In the genomic region with DNA sequence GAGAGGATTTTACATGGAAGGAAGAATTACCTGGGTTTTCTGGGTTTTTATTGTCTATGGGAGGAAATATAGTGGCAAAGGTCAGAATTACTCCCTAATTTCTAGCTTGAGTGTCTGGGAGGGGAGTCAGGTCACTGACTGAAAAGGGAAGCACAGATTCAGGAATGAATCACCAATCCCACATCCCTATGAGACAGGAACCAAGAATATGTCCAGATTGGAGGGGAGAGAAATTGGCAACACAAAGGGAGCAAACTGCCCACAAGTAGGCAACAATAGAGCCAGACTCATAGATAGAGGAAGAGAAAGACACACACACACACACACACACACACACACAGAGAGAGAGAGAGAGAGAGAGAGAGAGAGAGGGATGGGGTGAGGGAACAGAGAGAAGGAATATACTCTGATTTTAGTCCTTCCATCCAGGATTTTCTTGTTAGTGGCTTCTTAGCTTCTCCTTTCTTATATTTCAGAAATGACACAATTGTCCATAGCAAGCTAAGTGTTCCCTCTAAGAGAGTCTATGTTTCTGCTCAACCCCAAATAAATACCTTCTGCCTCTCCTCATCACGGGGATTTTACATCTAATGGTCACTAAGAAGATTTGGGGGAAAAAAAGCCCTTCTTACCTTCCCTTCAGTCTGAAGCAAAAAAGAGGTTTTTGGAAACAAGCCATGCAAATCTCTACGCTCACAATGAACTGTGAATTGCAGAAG, we compare ENCODE assay signal across 15 cellular contexts. TPM values are rescaled to one million over a fixed set of nuclear protein-coding genes. Genes with fewer than 3 reads are reported as not detected.
A peak's percentile ranks its signal among the peaks of the same experiment; 100 is the strongest.
DNase-seq lines count a peak whose midpoint lies in the region; ATAC-seq and TF ChIP-seq lines count a peak whose summit lies in the region.
"Had no signal": no experiment of that assay in that cellular context is flagged by ENCODE, and none has a peak within 500 bp of the region (broad histone marks: within the 10 kb centered on the region; RNA-seq: fewer than 3 reads in every experiment).

No MANE protein-coding gene starts in this region.

- TF ChIP-seq CTCF in suprapubic skin (IDR thresholded peaks at IDR 0.05) (no peak), RWPE1 (conservative IDR thresholded peaks at IDR 0.05; ENCODE audit: low read depth) (no peak)

- no peak for TF ChIP-seq POLR2A in suprapubic skin (IDR thresholded peaks at IDR 0.05)

- no peaks in the 10 kb centered on the region for H3K36me3 ChIP-seq in suprapubic skin
- H3K36me3 ChIP-seq: gastroesophageal sphincter had no signal

- DNase-seq in stimulated activated naive CD8-positive, alpha-beta T cell treated with anti-CD3 and anti-CD28 coated beads, Interleukin-15, Interleukin-2, amounts not matched to agents 100 U/mL and 50 U/mL, for 24 hours, result no peak
- DNase-seq in activated CD4-positive, alpha-beta memory T cell treated with anti-CD3 and anti-CD28 coated beads, Interleukin-2, amount 10 ng/mL, durations not matched to agents 7 days and 5 days, result no peak
- DNase-seq in suprapubic skin (ENCODE audit: low spot score in 2 of 2) (no peak), RWPE1 (ENCODE audit: low spot score) (no peak), left lobe of liver (ENCODE audit: low spot score) (no peak)
- DNase-seq: body of pancreas, endodermal cell, left cardiac atrium, NCI-H2171, nephron progenitor cell had no signal

- H3K36me3 Mint-ChIP-seq in stimulated activated naive CD8-positive, alpha-beta T cell treated with anti-CD3 and anti-CD28 coated beads, Interleukin-15, Interleukin-2, amounts not matched to agents 100 ng/mL and 50 ng/mL, for 24 hours (ENCODE audit: low read depth), result peaks cover 90% of the 10 kb centered on the region
- peaks cover 87% of the 10 kb centered on the region for H3K36me3 Mint-ChIP-seq in activated CD4-positive, alpha-beta memory T cell treated with anti-CD3 and anti-CD28 coated beads, Interleukin-2, amount 10 ng/mL, durations not matched to agents 7 days and 5 days (ENCODE audit: low read depth)

- no peak for TF ChIP-seq EP300 in suprapubic skin (IDR thresholded peaks at IDR 0.05)

- WGBS in suprapubic skin, result 58% methylated on average over 2 of the region's 2 CpGs

- no peaks in the 10 kb centered on the region for H3K9me3 Mint-ChIP-seq in stimulated activated naive CD8-positive, alpha-beta T cell treated with anti-CD3 and anti-CD28 coated beads, Interleukin-15, Interleukin-2, amounts not matched to agents 100 ng/mL and 50 ng/mL, for 24 hours
- H3K9me3 Mint-ChIP-seq in activated CD4-positive, alpha-beta memory T cell treated with anti-CD3 and anti-CD28 coated beads, Interleukin-2, amount 10 ng/mL, durations not matched to agents 7 days and 5 days, result peaks cover 7% of the 10 kb centered on the region

- no peak for ATAC-seq in stimulated activated naive CD8-positive, alpha-beta T cell treated with anti-CD3 and anti-CD28 coated beads, Interleukin-15, Interleukin-2, amounts not matched to agents 100 U/mL and 50 U/mL, for 24 hours
- ATAC-seq in HG02943 (IDR thresholded peaks at IDR 0.05; ENCODE audit: low read depth, unreplicated experiment) (peak; percentile 12), left lobe of liver (no peak), GM21825 (IDR thresholded peaks at IDR 0.05; ENCODE audit: unreplicated experiment) (no peak)
- ATAC-seq: body of pancreas, gastroesophageal sphincter, left cardiac atrium had no signal

- no peaks in the 10 kb centered on the region for H3K4me1 ChIP-seq in suprapubic skin
- H3K4me1 ChIP-seq: body of pancreas, gastroesophageal sphincter had no signal

- peaks cover 75% of the 10 kb centered on the region for H3K4me1 Mint-ChIP-seq in stimulated activated naive CD8-positive, alpha-beta T cell treated with anti-CD3 and anti-CD28 coated beads, Interleukin-15, Interleukin-2, amounts not matched to agents 100 ng/mL and 50 ng/mL, for 24 hours (ENCODE audit: low read depth)
- peaks cover 74% of the 10 kb centered on the region for H3K4me1 Mint-ChIP-seq in activated CD4-positive, alpha-beta memory T cell treated with anti-CD3 and anti-CD28 coated beads, Interleukin-2, amount 10 ng/mL, durations not matched to agents 7 days and 5 days
- H3K4me1 Mint-ChIP-seq: nephron progenitor cell had no signal

- H3K27me3 Mint-ChIP-seq in stimulated activated naive CD8-positive, alpha-beta T cell treated with anti-CD3 and anti-CD28 coated beads, Interleukin-15, Interleukin-2, amounts not matched to agents 100 ng/mL and 50 ng/mL, for 24 hours, result no peaks in the 10 kb centered on the region
- H3K27me3 Mint-ChIP-seq in activated CD4-positive, alpha-beta memory T cell treated with anti-CD3 and anti-CD28 coated beads, Interleukin-2, amount 10 ng/mL, durations not matched to agents 7 days and 5 days, result no peaks in the 10 kb centered on the region

- H3K27ac ChIP-seq in suprapubic skin (no peak overlapping the region), RWPE1 (no peak overlapping the region)
- H3K27ac ChIP-seq: body of pancreas, gastroesophageal sphincter had no signal

- H3K9me3 ChIP-seq in suprapubic skin, result no peaks in the 10 kb centered on the region
- H3K9me3 ChIP-seq: body of pancreas, gastroesophageal sphincter had no signal

- POLR2A ChIA-PET in activated CD4-positive, alpha-beta memory T cell treated with anti-CD3 and anti-CD28 coated beads, Interleukin-2, amount 10 ng/mL, durations not matched to agents 7 days and 5 days (lab: Charles Lee), result interaction anchor here (2.2 kb wide), 1 partner anchor 12 kb away, joined by 10 read pairs; a partner anchor contains a TSS
- POLR2A ChIA-PET in RWPE1 (lab: Yijun Ruan, JAX; ENCODE audit: low non-redundant PET), result no interaction called here

- no peak overlapping the region for H3K4me3 ChIP-seq in suprapubic skin
- H3K4me3 ChIP-seq: body of pancreas, gastroesophageal sphincter, skin epidermis had no signal

- H3K4me3 Mint-ChIP-seq in stimulated activated naive CD8-positive, alpha-beta T cell treated with anti-CD3 and anti-CD28 coated beads, Interleukin-15, Interleukin-2, amounts not matched to agents 100 ng/mL and 50 ng/mL, for 24 hours, result peak overlapping the region; percentile 31
- H3K4me3 Mint-ChIP-seq in activated CD4-positive, alpha-beta memory T cell treated with anti-CD3 and anti-CD28 coated beads, Interleukin-2, amount 10 ng/mL, durations not matched to agents 7 days and 5 days, result no peak overlapping the region
- H3K4me3 Mint-ChIP-seq: endodermal cell, nephron progenitor cell had no signal

- H3K27ac Mint-ChIP-seq in stimulated activated naive CD8-positive, alpha-beta T cell treated with anti-CD3 and anti-CD28 coated beads, Interleukin-15, Interleukin-2, amounts not matched to agents 100 ng/mL and 50 ng/mL, for 24 hours, result peak overlapping the region; percentile 85
- peak overlapping the region; percentile 37 for H3K27ac Mint-ChIP-seq in activated CD4-positive, alpha-beta memory T cell treated with anti-CD3 and anti-CD28 coated beads, Interleukin-2, amount 10 ng/mL, durations not matched to agents 7 days and 5 days
- H3K27ac Mint-ChIP-seq: endodermal cell, nephron progenitor cell had no signal

- H3K27me3 ChIP-seq in suprapubic skin, result no peaks in the 10 kb centered on the region
- H3K27me3 ChIP-seq: body of pancreas, gastroesophageal sphincter had no signal

- CTCF ChIA-PET in activated CD4-positive, alpha-beta memory T cell treated with anti-CD3 and anti-CD28 coated beads, Interleukin-2, amount 10 ng/mL, durations not matched to agents 7 days and 5 days (lab: Charles Lee), result no interaction called here
- CTCF ChIA-PET in RWPE1 (lab: Yijun Ruan, JAX), result no interaction called here

RNA-seq across cellular contexts. Expression of a gene that starts 12.0 kb away (rescaled TPM):
- total RNA-seq in activated CD4-positive, alpha-beta memory T cell treated with anti-CD3 and anti-CD28 coated beads, Interleukin-2, amount 10 ng/mL, durations not matched to agents 7 days and 5 days, result 10 to 100 TPM; 86.8 to 89.1 TPM
- total RNA-seq in suprapubic skin, result 1 to 10 TPM in 1 of 4 donors, under 1 TPM in 1, not detected in 2; 0.64 to 1.1 TPM
- total RNA-seq in left lobe of liver, result not detected
- total RNA-seq: gastroesophageal sphincter had no signal

Comparison
In these comparisons a context has a peak if more than half of its experiments do, and no peak if none do; other contexts are left out.
1. RNA of a gene that starts 12.0 kb away (total RNA-seq): 86.8 to 89.1 TPM in activated CD4-positive, alpha-beta memory T cell treated with anti-CD3 and anti-CD28 coated beads, Interleukin-2, amount 10 ng/mL, durations not matched to agents 7 days and 5 days; 0.64 to 1.1 TPM in suprapubic skin and not detected in left lobe of liver (single experiment); every median in the first group is over 10 times any median in the second.